Comparison of ENCODE assay signal across 8 cellular contexts in genomic region chr14:21104448-21105060, GRCh38. TPM values are rescaled to one million over a fixed set of nuclear protein-coding genes. Genes with fewer than 3 reads are reported as not detected.
A peak's percentile ranks its signal among the peaks of the same experiment; 100 is the strongest.
DNase-seq lines count a peak whose midpoint lies in the region; ATAC-seq and TF ChIP-seq lines count a peak whose summit lies in the region.

No MANE protein-coding gene starts in this region.

- peak overlapping the region; percentile 60 to 85 for H3K4me3 ChIP-seq in tibial artery

- H3K4me3 Mint-ChIP-seq in activated naive CD4-positive, alpha-beta T cell treated with anti-CD3 and anti-CD28 coated beads, Interleukin-2, amount 50 U/mL, for 24 hours = peak overlapping the region; percentile 84

- H3K27ac ChIP-seq in tibial artery = peak overlapping the region; percentile 84 to 98

- H3K9me3 Mint-ChIP-seq in activated naive CD4-positive, alpha-beta T cell treated with anti-CD3 and anti-CD28 coated beads, Interleukin-2, amount 50 U/mL, for 24 hours = no peaks in the 10 kb centered on the region

- H3K4me1 ChIP-seq in tibial artery = peaks cover 0 to 38% (median 31%) of the 10 kb centered on the region in 4 donors

- ATAC-seq in GM21723 (IDR thresholded peaks at IDR 0.05; ENCODE audit: unreplicated experiment) = peak; percentile 53

- no peaks in the 10 kb centered on the region for H3K27me3 ChIP-seq in tibial artery

- DNase-seq in DMS153 (lab: John Stamatoyannopoulos, UW) (peak; percentile 83), RPMI7951 (ENCODE audit: low read depth) (peak; percentile 76), globus pallidus (ENCODE audit: low spot score) (peak; percentile 88), non-pigmented ciliary epithelial cell (ENCODE audit: low read depth) (peak; percentile 55), tibial artery (peak; percentile 79 to 88)

- peak overlapping the region; percentile 53 for H3K27ac Mint-ChIP-seq in activated naive CD4-positive, alpha-beta T cell treated with anti-CD3 and anti-CD28 coated beads, Interleukin-2, amount 50 U/mL, for 24 hours

- no peaks in the 10 kb centered on the region for H3K36me3 ChIP-seq in tibial artery

- H3K36me3 Mint-ChIP-seq in activated naive CD4-positive, alpha-beta T cell treated with anti-CD3 and anti-CD28 coated beads, Interleukin-2, amount 50 U/mL, for 24 hours = no peaks in the 10 kb centered on the region

- H3K4me1 Mint-ChIP-seq in activated naive CD4-positive, alpha-beta T cell treated with anti-CD3 and anti-CD28 coated beads, Interleukin-2, amount 50 U/mL, for 24 hours = peaks cover 20% of the 10 kb centered on the region

- no peaks in the 10 kb centered on the region for H3K27me3 Mint-ChIP-seq in activated naive CD4-positive, alpha-beta T cell treated with anti-CD3 and anti-CD28 coated beads, Interleukin-2, amount 50 U/mL, for 24 hours

- H3K9me3 ChIP-seq in tibial artery = no peaks in the 10 kb centered on the region

- TF ChIP-seq CTCF in LNCAP (IDR thresholded peaks at IDR 0.05) (peak; percentile 90), tibial artery (IDR thresholded peaks at IDR 0.05) (peak; percentile 93 to 97)

- intact Hi-C loops in tibial artery (cut with DNase I; ENCODE audit: low total_unique reads) = loop anchor here (1.0 to 5.0 kb wide), 3 partner anchors 34 to 422 kb away; partner anchors contain the start of genes ARHGEF40 and RNASE4

RNA-seq across cellular contexts. Expression of gene TMEM253, which starts 3.7 kb away (rescaled TPM):
- total RNA-seq in RPMI7951 (2014; rRNA removed; shearing (Covaris generic)) = not detected in 2 replicates

RNA-seq across cellular contexts. Expression of gene ZNF219, which starts 6.1 kb away (rescaled TPM):
- 2.9 and 4.2 TPM in 2 replicates for total RNA-seq in RPMI7951 (2014; rRNA removed; shearing (Covaris generic))

RNA-seq across cellular contexts. Expression of gene ARHGEF40, which starts 34.5 kb away (rescaled TPM):
- total RNA-seq in RPMI7951 (2014; rRNA removed; shearing (Covaris generic)) = 26.0 and 38.4 TPM in 2 replicates

RNA-seq across cellular contexts. Expression of gene RNASE8, which starts 46.9 kb away (rescaled TPM):
- not detected in 2 replicates for total RNA-seq in RPMI7951 (2014; rRNA removed; shearing (Covaris generic))

RNA-seq across cellular contexts. Expression of gene OR5AU1, which starts 51.3 kb away (rescaled TPM):
- not detected in 2 replicates for total RNA-seq in RPMI7951 (2014; rRNA removed; shearing (Covaris generic))

Comparison
In these comparisons a context has a peak if more than half of its experiments do, and no peak if none do; other contexts are left out.
1. Peak in every context shown above with its lines: DNase-seq, ATAC-seq, H3K4me3 ChIP-seq and H3K27ac ChIP-seq.